Comparison of ENCODE assay signal across 1 cellular context in the genomic region with DNA sequence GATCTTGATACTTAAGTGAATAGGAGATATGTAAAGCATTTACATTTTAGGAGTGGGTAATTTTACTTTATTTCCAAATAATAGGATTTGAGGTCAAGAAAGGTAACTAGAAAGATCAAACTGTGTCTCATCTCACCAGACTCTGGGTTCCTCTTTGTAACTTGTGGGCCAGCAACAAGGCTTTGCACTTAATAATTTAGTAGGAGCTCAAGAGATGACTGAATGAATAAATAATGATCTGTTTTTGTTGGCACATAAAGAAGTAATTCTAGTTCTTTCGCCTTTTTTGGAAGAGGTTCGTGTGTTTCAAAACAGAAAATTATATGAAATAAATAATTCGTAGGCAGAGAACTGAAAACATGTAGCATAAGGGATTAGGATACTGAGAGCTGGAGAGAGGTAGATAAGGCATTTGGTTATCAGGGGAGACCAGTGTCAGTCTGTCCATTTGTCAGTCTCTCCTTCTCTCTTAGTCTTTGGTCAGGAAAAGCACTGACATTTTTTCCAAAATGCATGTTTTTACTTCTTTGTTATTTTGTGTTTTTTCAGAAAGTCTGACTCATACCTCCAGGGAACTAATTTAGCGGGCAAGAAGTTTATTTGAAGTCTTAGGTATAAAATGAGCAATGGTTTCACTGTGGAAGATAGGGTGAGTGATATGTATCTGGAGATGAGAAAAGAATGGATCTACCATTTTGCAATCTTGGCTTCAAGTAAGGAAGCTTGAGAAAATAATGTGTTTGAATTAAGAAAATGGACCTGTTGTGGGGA.
A peak's percentile ranks its signal among the peaks of the same experiment; 100 is the strongest.
TF ChIP-seq lines count a peak whose summit lies in the region.

No MANE protein-coding gene starts in this region.

TF ChIP-seq in K562, 482 proteins besides CTCF, POLR2A, EP300 and RAD21 (continued from another document and continues in another):
- TF ChIP-seq FOXK1 (CRISPR knock-in tag; IDR thresholded peaks at IDR 0.05; ENCODE audit: borderline replicate concordance) (no peak), SRSF3 (IDR thresholded peaks at IDR 0.05; ENCODE audit: insufficient read depth, low read length) (no peak), ZNF696 (CRISPR knock-in tag; conservative IDR thresholded peaks at IDR 0.05) (no peak), TCFL5 (CRISPR knock-in tag; conservative IDR thresholded peaks at IDR 0.05) (no peak), NR2C2 (CRISPR knock-in tag; IDR thresholded peaks at IDR 0.05) (no peak), NR2C2 (tag; IDR thresholded peaks at IDR 0.05) (no peak), RBBP5 (IDR thresholded peaks at IDR 0.05; ENCODE audit: borderline replicate concordance, insufficient read depth, low read length, poor library complexity, severe bottlenecking) (peak; percentile 11), TCF3 (CRISPR knock-in tag; IDR thresholded peaks at IDR 0.05) (peak; percentile 89), ZNF408 (CRISPR knock-in tag; IDR thresholded peaks at IDR 0.05; ENCODE audit: low read depth) (no peak), POLR2H (tag; IDR thresholded peaks at IDR 0.05; ENCODE audit: low read depth) (no peak), ZFPM2 (CRISPR knock-in tag; IDR thresholded peaks at IDR 0.05) (no peak), RUNX1 (IDR thresholded peaks at IDR 0.05; ENCODE audit: low read depth) (no peak), NR1H2 (CRISPR knock-in tag; IDR thresholded peaks at IDR 0.05) (no peak), NFIC (IDR thresholded peaks at IDR 0.05) (peak; percentile 69), CEBPG (CRISPR knock-in tag; IDR thresholded peaks at IDR 0.05) (no peak), CEBPG (tag; conservative IDR thresholded peaks at IDR 0.05 in 1 of 2, IDR thresholded peaks at IDR 0.05 in 1 of 2) (no peak), MCM3 (IDR thresholded peaks at IDR 0.05) (no peak), TCF7L2 (IDR thresholded peaks at IDR 0.05; ENCODE audit: low read depth, low read length) (no peak), MBD2 (IDR thresholded peaks at IDR 0.05; ENCODE audit: borderline replicate concordance, low read depth) (no peak), KAT8 (IDR thresholded peaks at IDR 0.05; ENCODE audit: low read depth) (no peak), RFX1 (IDR thresholded peaks at IDR 0.05) (no peak), TEAD2 (tag; IDR thresholded peaks at IDR 0.05) (no peak), ZSCAN32 (CRISPR knock-in tag; IDR thresholded peaks at IDR 0.05) (no peak), ATF7 (IDR thresholded peaks at IDR 0.05) (no peak; the same call in 1 of the 2 replicates)
- TF ChIP-seq, protein P1, sequence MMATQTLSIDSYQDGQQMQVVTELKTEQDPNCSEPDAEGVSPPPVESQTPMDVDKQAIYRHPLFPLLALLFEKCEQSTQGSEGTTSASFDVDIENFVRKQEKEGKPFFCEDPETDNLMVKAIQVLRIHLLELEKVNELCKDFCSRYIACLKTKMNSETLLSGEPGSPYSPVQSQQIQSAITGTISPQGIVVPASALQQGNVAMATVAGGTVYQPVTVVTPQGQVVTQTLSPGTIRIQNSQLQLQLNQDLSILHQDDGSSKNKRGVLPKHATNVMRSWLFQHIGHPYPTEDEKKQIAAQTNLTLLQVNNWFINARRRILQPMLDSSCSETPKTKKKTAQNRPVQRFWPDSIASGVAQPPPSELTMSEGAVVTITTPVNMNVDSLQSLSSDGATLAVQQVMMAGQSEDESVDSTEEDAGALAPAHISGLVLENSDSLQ (IDR thresholded peaks at IDR 0.05): peak; percentile 68
- TF ChIP-seq, protein P2, sequence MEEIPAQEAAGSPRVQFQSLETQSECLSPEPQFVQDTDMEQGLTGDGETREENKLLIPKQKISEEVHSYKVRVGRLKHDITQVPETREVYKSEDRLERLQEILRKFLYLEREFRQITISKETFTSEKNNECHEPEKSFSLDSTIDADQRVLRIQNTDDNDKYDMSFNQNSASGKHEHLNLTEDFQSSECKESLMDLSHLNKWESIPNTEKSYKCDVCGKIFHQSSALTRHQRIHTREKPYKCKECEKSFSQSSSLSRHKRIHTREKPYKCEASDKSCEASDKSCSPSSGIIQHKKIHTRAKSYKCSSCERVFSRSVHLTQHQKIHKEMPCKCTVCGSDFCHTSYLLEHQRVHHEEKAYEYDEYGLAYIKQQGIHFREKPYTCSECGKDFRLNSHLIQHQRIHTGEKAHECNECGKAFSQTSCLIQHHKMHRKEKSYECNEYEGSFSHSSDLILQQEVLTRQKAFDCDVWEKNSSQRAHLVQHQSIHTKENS (CRISPR knock-in tag; IDR thresholded peaks at IDR 0.05): no peak
- TF ChIP-seq, protein P3, sequence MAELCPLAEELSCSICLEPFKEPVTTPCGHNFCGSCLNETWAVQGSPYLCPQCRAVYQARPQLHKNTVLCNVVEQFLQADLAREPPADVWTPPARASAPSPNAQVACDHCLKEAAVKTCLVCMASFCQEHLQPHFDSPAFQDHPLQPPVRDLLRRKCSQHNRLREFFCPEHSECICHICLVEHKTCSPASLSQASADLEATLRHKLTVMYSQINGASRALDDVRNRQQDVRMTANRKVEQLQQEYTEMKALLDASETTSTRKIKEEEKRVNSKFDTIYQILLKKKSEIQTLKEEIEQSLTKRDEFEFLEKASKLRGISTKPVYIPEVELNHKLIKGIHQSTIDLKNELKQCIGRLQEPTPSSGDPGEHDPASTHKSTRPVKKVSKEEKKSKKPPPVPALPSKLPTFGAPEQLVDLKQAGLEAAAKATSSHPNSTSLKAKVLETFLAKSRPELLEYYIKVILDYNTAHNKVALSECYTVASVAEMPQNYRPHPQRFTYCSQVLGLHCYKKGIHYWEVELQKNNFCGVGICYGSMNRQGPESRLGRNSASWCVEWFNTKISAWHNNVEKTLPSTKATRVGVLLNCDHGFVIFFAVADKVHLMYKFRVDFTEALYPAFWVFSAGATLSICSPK (IDR thresholded peaks at IDR 0.05; ENCODE audit: borderline replicate concordance): no peak
- TF ChIP-seq, protein P4, sequence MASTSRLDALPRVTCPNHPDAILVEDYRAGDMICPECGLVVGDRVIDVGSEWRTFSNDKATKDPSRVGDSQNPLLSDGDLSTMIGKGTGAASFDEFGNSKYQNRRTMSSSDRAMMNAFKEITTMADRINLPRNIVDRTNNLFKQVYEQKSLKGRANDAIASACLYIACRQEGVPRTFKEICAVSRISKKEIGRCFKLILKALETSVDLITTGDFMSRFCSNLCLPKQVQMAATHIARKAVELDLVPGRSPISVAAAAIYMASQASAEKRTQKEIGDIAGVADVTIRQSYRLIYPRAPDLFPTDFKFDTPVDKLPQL (IDR thresholded peaks at IDR 0.05; ENCODE audit: extremely low read depth, insufficient read length): no peak
- TF ChIP-seq, protein P5, sequence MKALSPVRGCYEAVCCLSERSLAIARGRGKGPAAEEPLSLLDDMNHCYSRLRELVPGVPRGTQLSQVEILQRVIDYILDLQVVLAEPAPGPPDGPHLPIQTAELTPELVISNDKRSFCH (CRISPR knock-in tag; IDR thresholded peaks at IDR 0.05): no peak
- TF ChIP-seq, protein P5 (tag; IDR thresholded peaks at IDR 0.05): no peak
- TF ChIP-seq, protein P6, sequence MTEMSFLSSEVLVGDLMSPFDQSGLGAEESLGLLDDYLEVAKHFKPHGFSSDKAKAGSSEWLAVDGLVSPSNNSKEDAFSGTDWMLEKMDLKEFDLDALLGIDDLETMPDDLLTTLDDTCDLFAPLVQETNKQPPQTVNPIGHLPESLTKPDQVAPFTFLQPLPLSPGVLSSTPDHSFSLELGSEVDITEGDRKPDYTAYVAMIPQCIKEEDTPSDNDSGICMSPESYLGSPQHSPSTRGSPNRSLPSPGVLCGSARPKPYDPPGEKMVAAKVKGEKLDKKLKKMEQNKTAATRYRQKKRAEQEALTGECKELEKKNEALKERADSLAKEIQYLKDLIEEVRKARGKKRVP (CRISPR knock-in tag; IDR thresholded peaks at IDR 0.05): no peak
- TF ChIP-seq, protein P7, sequence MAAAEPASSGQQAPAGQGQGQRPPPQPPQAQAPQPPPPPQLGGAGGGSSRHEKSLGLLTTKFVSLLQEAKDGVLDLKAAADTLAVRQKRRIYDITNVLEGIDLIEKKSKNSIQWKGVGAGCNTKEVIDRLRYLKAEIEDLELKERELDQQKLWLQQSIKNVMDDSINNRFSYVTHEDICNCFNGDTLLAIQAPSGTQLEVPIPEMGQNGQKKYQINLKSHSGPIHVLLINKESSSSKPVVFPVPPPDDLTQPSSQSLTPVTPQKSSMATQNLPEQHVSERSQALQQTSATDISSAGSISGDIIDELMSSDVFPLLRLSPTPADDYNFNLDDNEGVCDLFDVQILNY (CRISPR knock-in tag; IDR thresholded peaks at IDR 0.05): no peak
- TF ChIP-seq, protein P8, sequence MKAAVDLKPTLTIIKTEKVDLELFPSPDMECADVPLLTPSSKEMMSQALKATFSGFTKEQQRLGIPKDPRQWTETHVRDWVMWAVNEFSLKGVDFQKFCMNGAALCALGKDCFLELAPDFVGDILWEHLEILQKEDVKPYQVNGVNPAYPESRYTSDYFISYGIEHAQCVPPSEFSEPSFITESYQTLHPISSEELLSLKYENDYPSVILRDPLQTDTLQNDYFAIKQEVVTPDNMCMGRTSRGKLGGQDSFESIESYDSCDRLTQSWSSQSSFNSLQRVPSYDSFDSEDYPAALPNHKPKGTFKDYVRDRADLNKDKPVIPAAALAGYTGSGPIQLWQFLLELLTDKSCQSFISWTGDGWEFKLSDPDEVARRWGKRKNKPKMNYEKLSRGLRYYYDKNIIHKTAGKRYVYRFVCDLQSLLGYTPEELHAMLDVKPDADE (conservative IDR thresholded peaks at IDR 0.05; ENCODE audit: control insufficient read depth, low read depth, low read length): no peak
- TF ChIP-seq, protein P9, sequence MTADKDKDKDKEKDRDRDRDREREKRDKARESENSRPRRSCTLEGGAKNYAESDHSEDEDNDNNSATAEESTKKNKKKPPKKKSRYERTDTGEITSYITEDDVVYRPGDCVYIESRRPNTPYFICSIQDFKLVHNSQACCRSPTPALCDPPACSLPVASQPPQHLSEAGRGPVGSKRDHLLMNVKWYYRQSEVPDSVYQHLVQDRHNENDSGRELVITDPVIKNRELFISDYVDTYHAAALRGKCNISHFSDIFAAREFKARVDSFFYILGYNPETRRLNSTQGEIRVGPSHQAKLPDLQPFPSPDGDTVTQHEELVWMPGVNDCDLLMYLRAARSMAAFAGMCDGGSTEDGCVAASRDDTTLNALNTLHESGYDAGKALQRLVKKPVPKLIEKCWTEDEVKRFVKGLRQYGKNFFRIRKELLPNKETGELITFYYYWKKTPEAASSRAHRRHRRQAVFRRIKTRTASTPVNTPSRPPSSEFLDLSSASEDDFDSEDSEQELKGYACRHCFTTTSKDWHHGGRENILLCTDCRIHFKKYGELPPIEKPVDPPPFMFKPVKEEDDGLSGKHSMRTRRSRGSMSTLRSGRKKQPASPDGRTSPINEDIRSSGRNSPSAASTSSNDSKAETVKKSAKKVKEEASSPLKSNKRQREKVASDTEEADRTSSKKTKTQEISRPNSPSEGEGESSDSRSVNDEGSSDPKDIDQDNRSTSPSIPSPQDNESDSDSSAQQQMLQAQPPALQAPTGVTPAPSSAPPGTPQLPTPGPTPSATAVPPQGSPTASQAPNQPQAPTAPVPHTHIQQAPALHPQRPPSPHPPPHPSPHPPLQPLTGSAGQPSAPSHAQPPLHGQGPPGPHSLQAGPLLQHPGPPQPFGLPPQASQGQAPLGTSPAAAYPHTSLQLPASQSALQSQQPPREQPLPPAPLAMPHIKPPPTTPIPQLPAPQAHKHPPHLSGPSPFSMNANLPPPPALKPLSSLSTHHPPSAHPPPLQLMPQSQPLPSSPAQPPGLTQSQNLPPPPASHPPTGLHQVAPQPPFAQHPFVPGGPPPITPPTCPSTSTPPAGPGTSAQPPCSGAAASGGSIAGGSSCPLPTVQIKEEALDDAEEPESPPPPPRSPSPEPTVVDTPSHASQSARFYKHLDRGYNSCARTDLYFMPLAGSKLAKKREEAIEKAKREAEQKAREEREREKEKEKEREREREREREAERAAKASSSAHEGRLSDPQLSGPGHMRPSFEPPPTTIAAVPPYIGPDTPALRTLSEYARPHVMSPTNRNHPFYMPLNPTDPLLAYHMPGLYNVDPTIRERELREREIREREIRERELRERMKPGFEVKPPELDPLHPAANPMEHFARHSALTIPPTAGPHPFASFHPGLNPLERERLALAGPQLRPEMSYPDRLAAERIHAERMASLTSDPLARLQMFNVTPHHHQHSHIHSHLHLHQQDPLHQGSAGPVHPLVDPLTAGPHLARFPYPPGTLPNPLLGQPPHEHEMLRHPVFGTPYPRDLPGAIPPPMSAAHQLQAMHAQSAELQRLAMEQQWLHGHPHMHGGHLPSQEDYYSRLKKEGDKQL (CRISPR knock-in tag; IDR thresholded peaks at IDR 0.05; ENCODE audit: borderline replicate concordance): no peak
- TF ChIP-seq, protein P10, sequence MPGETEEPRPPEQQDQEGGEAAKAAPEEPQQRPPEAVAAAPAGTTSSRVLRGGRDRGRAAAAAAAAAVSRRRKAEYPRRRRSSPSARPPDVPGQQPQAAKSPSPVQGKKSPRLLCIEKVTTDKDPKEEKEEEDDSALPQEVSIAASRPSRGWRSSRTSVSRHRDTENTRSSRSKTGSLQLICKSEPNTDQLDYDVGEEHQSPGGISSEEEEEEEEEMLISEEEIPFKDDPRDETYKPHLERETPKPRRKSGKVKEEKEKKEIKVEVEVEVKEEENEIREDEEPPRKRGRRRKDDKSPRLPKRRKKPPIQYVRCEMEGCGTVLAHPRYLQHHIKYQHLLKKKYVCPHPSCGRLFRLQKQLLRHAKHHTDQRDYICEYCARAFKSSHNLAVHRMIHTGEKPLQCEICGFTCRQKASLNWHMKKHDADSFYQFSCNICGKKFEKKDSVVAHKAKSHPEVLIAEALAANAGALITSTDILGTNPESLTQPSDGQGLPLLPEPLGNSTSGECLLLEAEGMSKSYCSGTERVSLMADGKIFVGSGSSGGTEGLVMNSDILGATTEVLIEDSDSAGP (CRISPR knock-in tag; IDR thresholded peaks at IDR 0.05): no peak
